ENCODE assay signal across 20 cellular contexts in genomic region chr17:36901506-36901905, GRCh38. TPM values are rescaled to one million over a fixed set of nuclear protein-coding genes. Genes with fewer than 3 reads are reported as not detected.
DNase-seq lines count a peak whose midpoint lies in the region; ATAC-seq, FAIRE-seq and TF ChIP-seq lines count a peak whose summit lies in the region.
"Had no signal": no experiment of that assay in that cellular context is flagged by ENCODE, and none has a peak within 500 bp of the region (broad histone marks: within the 10 kb centered on the region; RNA-seq: fewer than 3 reads in every experiment).

No MANE protein-coding gene starts in this region.

- H3K9me3 ChIP-seq in H9 (ENCODE audit: control insufficient read depth, low read depth, low read length) (no peaks in the 10 kb centered on the region), mucosa of descending colon (no peaks in the 10 kb centered on the region)
- H3K9me3 ChIP-seq: body of pancreas, lower lobe of right lung, neutrophil, Peyer's patch, testis had no signal

- no peak overlapping the region; a peak in 1 of 7 replicates for H3K27ac Mint-ChIP-seq in H9
- H3K27ac Mint-ChIP-seq in stimulated activated effector memory CD8-positive, alpha-beta T cell treated with anti-CD3 and anti-CD28 coated beads, Interleukin-12 subunit alpha, Interleukin-12 subunit beta, amount 100 ng/mL, for 72 hours, result no peak overlapping the region
- H3K27ac Mint-ChIP-seq: activated CD4-positive, alpha-beta memory T cell treated with anti-CD3 and anti-CD28 coated beads for 36 hours; CD4-positive, alpha-beta T cell had no signal

- no peaks in the 10 kb centered on the region for H3K27me3 ChIP-seq in H9 (ENCODE audit: insufficient read depth, low read length)
- H3K27me3 ChIP-seq: body of pancreas, Peyer's patch, testis had no signal

- no peak overlapping the region for H4K91ac ChIP-seq in H9 (ENCODE audit: insufficient read length, low read depth, low read length)

- DNase-seq in H9 (peak; percentile 83), RPMI7951 (ENCODE audit: low read depth) (peak; percentile 69), fibroblast of villous mesenchyme (ENCODE audit: low read depth) (peak; percentile 9), retina (peak; percentile 56), GM12892 (ENCODE audit: insufficient read length) (no peak), mucosa of descending colon (no peak)
- no peak for DNase-seq in stimulated activated effector memory CD8-positive, alpha-beta T cell treated with anti-CD3 and anti-CD28 coated beads, Interleukin-12 subunit alpha, Interleukin-12 subunit beta, amount 100 ng/mL, for 72 hours (ENCODE audit: low spot score in 2 of 2)
- DNase-seq: activated CD4-positive, alpha-beta memory T cell treated with anti-CD3 and anti-CD28 coated beads for 36 hours; body of pancreas; CD4-positive, alpha-beta T cell; effector memory CD4-positive, alpha-beta T cell; head of caudate nucleus; lower lobe of right lung; NCI-H1105 treated with DMSO at 0.1 percent for 48 hours; NCI-H524 treated with DMSO at 0.1 percent for 48 hours; Peyer's patch; T1000; testis had no signal

- no peak overlapping the region for H3T11ph ChIP-seq in H9 (ENCODE audit: low read length)

- no peak for FAIRE-seq in GM12892 (lab: Jason Lieb, UNC)

- H3K18ac ChIP-seq in H9 (ENCODE audit: insufficient read length, low read depth, low read length), result no peak overlapping the region

- no peak overlapping the region for H3K56ac ChIP-seq in H9 (ENCODE audit: insufficient read length, low read depth, low read length)

- no peaks in the 10 kb centered on the region for H3K79me1 ChIP-seq in H9 (ENCODE audit: insufficient read depth, low read depth, low read length, poor library complexity, severe bottlenecking)

- no peak for ATAC-seq in GM19328 (IDR thresholded peaks at IDR 0.05; ENCODE audit: unreplicated experiment)
- no peak for ATAC-seq in stimulated activated effector memory CD8-positive, alpha-beta T cell treated with anti-CD3 and anti-CD28 coated beads, Interleukin-12 subunit alpha, Interleukin-12 subunit beta, amount 100 ng/mL, for 72 hours
- no peak for ATAC-seq in mucosa of descending colon
- ATAC-seq: body of pancreas, lower lobe of right lung had no signal

- H3K27me3 Mint-ChIP-seq in H9 (ENCODE audit: low read depth), result peaks cover under 1% of the 10 kb centered on the region

- H2BK120ac ChIP-seq in H9 (ENCODE audit: low read depth, low read length, poor library complexity, severe bottlenecking), result no peak overlapping the region

- no peak overlapping the region for H2BK12ac ChIP-seq in H9 (ENCODE audit: insufficient read length, low read depth, low read length)

- no peak overlapping the region for H3K4me3 ChIP-seq in fibroblast of villous mesenchyme (ENCODE audit: low read depth, low read length)
- no peak overlapping the region for H3K4me3 ChIP-seq in mucosa of descending colon
- H3K4me3 ChIP-seq: body of pancreas, lower lobe of right lung, Peyer's patch, testis had no signal

- no peak overlapping the region for H3K4me2 ChIP-seq in H9 (ENCODE audit: insufficient read depth, insufficient read length, low read length)

- no peak for TF ChIP-seq CTCF in H9 (conservative IDR thresholded peaks at IDR 0.05)
- TF ChIP-seq CTCF in fibroblast of villous mesenchyme (IDR thresholded peaks at IDR 0.05; ENCODE audit: insufficient read depth, low read depth, low read length), result no peak
- no peak for TF ChIP-seq CTCF in mucosa of descending colon (IDR thresholded peaks at IDR 0.05)

- H3K4me3 Mint-ChIP-seq in H9, result no peak overlapping the region; a peak in 1 of 5 replicates
- H3K4me3 Mint-ChIP-seq in stimulated activated effector memory CD8-positive, alpha-beta T cell treated with anti-CD3 and anti-CD28 coated beads, Interleukin-12 subunit alpha, Interleukin-12 subunit beta, amount 100 ng/mL, for 72 hours, result no peak overlapping the region
- H3K4me3 Mint-ChIP-seq: activated CD4-positive, alpha-beta memory T cell treated with anti-CD3 and anti-CD28 coated beads for 36 hours; CD4-positive, alpha-beta T cell had no signal

- no peaks in the 10 kb centered on the region for H3K79me2 ChIP-seq in H9 (ENCODE audit: insufficient read depth, low read length)

- no peak overlapping the region for H3K9ac ChIP-seq in H9 (ENCODE audit: extremely low read depth, insufficient read length, low read length)

- H3K4ac ChIP-seq in H9 (ENCODE audit: low read depth, low read length), result no peak overlapping the region

- no peak overlapping the region for H2BK15ac ChIP-seq in H9 (ENCODE audit: low read depth, low read length)

- H4K8ac ChIP-seq in H9 (replicated peaks; ENCODE audit: insufficient read length, low read depth, low read length), result no peak overlapping the region

- no peak overlapping the region for H3K23ac ChIP-seq in H9 (ENCODE audit: insufficient read length, low read depth, low read length)

- no peak overlapping the region for H2BK20ac ChIP-seq in H9 (ENCODE audit: low read depth, low read length, poor library complexity, severe bottlenecking)

- no peak overlapping the region for H2AFZ ChIP-seq in H9 (ENCODE audit: low read length)

- H3K23me2 ChIP-seq in H9 (ENCODE audit: insufficient read length, low read depth, low read length, poor library complexity, severe bottlenecking), result no peaks in the 10 kb centered on the region

- H3K36me3 Mint-ChIP-seq in H9 (ENCODE audit: insufficient read depth in 1 of 3, low read depth in 3 of 3), result no peaks in the 10 kb centered on the region
- H3K36me3 Mint-ChIP-seq in stimulated activated effector memory CD8-positive, alpha-beta T cell treated with anti-CD3 and anti-CD28 coated beads, Interleukin-12 subunit alpha, Interleukin-12 subunit beta, amount 100 ng/mL, for 72 hours, result no peaks in the 10 kb centered on the region
- H3K36me3 Mint-ChIP-seq: activated CD4-positive, alpha-beta memory T cell treated with anti-CD3 and anti-CD28 coated beads for 36 hours had no signal

- H3K4me1 Mint-ChIP-seq in H9, result peaks cover 13 to 25% of the 10 kb centered on the region in 2 experiments
- no peaks in the 10 kb centered on the region for H3K4me1 Mint-ChIP-seq in stimulated activated effector memory CD8-positive, alpha-beta T cell treated with anti-CD3 and anti-CD28 coated beads, Interleukin-12 subunit alpha, Interleukin-12 subunit beta, amount 100 ng/mL, for 72 hours

- no peaks in the 10 kb centered on the region; the same call in 1 of the 2 replicates for H3K4me1 ChIP-seq in H9 (ENCODE audit: insufficient read depth, low read length)
- no peaks in the 10 kb centered on the region for H3K4me1 ChIP-seq in mucosa of descending colon (ENCODE audit: low read depth)
- H3K4me1 ChIP-seq: body of pancreas, lower lobe of right lung, Peyer's patch, testis had no signal

- H3K27ac ChIP-seq in H9 (ENCODE audit: insufficient read length, low read depth, low read length), result no peak overlapping the region
- H3K27ac ChIP-seq: body of pancreas, lower lobe of right lung, neutrophil, Peyer's patch, testis had no signal

- WGBS in H9 (ENCODE audit: extremely low coverage, insufficient read length, low lambda C conversion rate), result no CpG with 5 or more reads among the region's 14 CpGs

- no peaks in the 10 kb centered on the region for H4K20me1 ChIP-seq in H9 (ENCODE audit: control insufficient read depth, insufficient read depth, insufficient read length)

- no peak overlapping the region for H2AK5ac ChIP-seq in H9 (ENCODE audit: insufficient read length, low read length)

- TF ChIP-seq POLR2A in GM12892 (IDR thresholded peaks at IDR 0.05; ENCODE audit: low read depth, low read length), result no peak

- intact Hi-C loops in mucosa of descending colon (cut with DNase I, micrococcal nuclease), result no loop called here

- H3K9me3 Mint-ChIP-seq in H9, result no peaks in the 10 kb centered on the region; a peak in 1 of 5 replicates
- no peaks in the 10 kb centered on the region for H3K9me3 Mint-ChIP-seq in stimulated activated effector memory CD8-positive, alpha-beta T cell treated with anti-CD3 and anti-CD28 coated beads, Interleukin-12 subunit alpha, Interleukin-12 subunit beta, amount 100 ng/mL, for 72 hours
- H3K9me3 Mint-ChIP-seq: activated CD4-positive, alpha-beta memory T cell treated with anti-CD3 and anti-CD28 coated beads for 36 hours; CD4-positive, alpha-beta T cell had no signal

- no peaks in the 10 kb centered on the region for H3K36me3 ChIP-seq in mucosa of descending colon (ENCODE audit: low read depth)
- H3K36me3 ChIP-seq: lower lobe of right lung, neutrophil, Peyer's patch had no signal

- no peak overlapping the region for H4K5ac ChIP-seq in H9 (ENCODE audit: insufficient read length, low read depth, low read length)

- no peak overlapping the region for H2BK5ac ChIP-seq in H9 (ENCODE audit: insufficient read length, low read length)

- H3K14ac ChIP-seq in H9 (ENCODE audit: insufficient read depth, low read length), result no peak overlapping the region

RNA-seq across cellular contexts. Expression of gene LHX1, which starts 35.8 kb away (rescaled TPM):
- total RNA-seq in H9 (2021) (0.20 and 0.22 TPM in 2 replicates), fibroblast of villous mesenchyme (not detected in 2 replicates), mucosa of descending colon (not detected)
- total RNA-seq in RPMI7951 (2014; rRNA removed; shearing (Covaris generic)), result 0.96 and 1.6 TPM in 2 replicates
- 0.21 TPM for polyA plus RNA-seq in GM12892 (2012; ENCODE audit: missing spikeins)
- total RNA-seq: body of pancreas; CD4-positive, alpha-beta T cell; lower lobe of right lung; Peyer's patch had no signal

RNA-seq across cellular contexts. Expression of gene AATF, which starts 47.2 kb away (rescaled TPM):
- total RNA-seq in H9 (2021) (69.6 and 74.9 TPM in 2 replicates), fibroblast of villous mesenchyme (22.5 and 24.2 TPM in 2 replicates), mucosa of descending colon (10 to 100 TPM; 35.6 to 47.2 (median 37.9) TPM)
- total RNA-seq in RPMI7951 (2014; rRNA removed; shearing (Covaris generic)), result 27.0 and 39.6 TPM in 2 replicates
- polyA plus RNA-seq in GM12892 (2012; ENCODE audit: missing spikeins), result 43.4 TPM

Comparison
In these comparisons a context has a peak if more than half of its experiments do, and no peak if none do; other contexts are left out.
1. DNase-seq: peak in H9 (single experiment), RPMI7951 (single experiment), fibroblast of villous mesenchyme (single experiment) and retina (single experiment); none in GM12892 (single experiment), stimulated activated effector memory CD8-positive, alpha-beta T cell treated with anti-CD3 and anti-CD28 coated beads, Interleukin-12 subunit alpha, Interleukin-12 subunit beta, amount 100 ng/mL, for 72 hours (0 of 2) and mucosa of descending colon (0 of 3).